Comparison of ENCODE assay signal across 20 cellular contexts in the genomic region with DNA sequence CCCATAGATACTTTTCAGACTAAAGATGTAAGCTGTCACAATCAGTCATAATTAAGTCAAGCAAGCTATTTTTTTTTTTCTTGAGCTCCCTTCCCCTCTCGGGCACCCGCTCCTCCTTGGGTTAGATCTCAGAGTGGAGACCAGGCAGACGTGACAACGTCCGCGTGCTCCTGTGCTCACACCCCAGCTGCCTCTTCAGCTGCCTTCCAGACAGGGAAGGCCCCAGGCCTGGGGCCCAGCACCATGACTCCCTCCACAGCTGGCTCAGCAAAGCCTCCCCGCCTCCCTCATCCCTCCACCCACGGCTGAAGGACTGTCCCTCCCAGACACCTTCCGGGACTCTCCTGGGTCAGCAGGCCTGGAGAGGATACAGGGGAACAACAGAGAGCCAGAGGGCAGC.
DNase-seq lines count a peak whose midpoint lies in the region; ATAC-seq and TF ChIP-seq lines count a peak whose summit lies in the region.
"Had no signal": no experiment of that assay in that cellular context is flagged by ENCODE, and none has a peak within 500 bp of the region (broad histone marks: within the 10 kb centered on the region; RNA-seq: fewer than 3 reads in every experiment).

No MANE protein-coding gene starts in this region.

- peak overlapping the region; percentile 33 for H3K27ac Mint-ChIP-seq in neural progenitor cell
- H3K27ac Mint-ChIP-seq: CD4-positive, CD25-positive, alpha-beta regulatory T cell; GM23338 had no signal

- H3K4me1 ChIP-seq in neural progenitor cell, result peaks cover 4% of the 10 kb centered on the region
- H3K4me1 ChIP-seq: A549 had no signal

- H3K9me3 ChIP-seq in neural progenitor cell (ENCODE audit: low read depth), result no peaks in the 10 kb centered on the region
- H3K9me3 ChIP-seq: A549 had no signal

- no peak overlapping the region for H3K4me3 Mint-ChIP-seq in neural progenitor cell
- H3K4me3 Mint-ChIP-seq: CD4-positive, CD25-positive, alpha-beta regulatory T cell; GM23338 had no signal

- no peak overlapping the region for H3K4me2 ChIP-seq in neural progenitor cell
- H3K4me2 ChIP-seq: A549, GM23338 had no signal

- DNase-seq in NCI-H82 (lab: John Stamatoyannopoulos, UW) (peak; percentile 60), NCI-H82 treated with DMSO at 0.1 percent for 48 hours (lab: John Stamatoyannopoulos, UW; ENCODE audit: unreplicated experiment) (no peak), RPMI8226 (peak; percentile 34), dorsolateral prefrontal cortex (peak in 1 of 10 donors; percentile 64), neural progenitor cell (ENCODE audit: low spot score) (no peak), NCI-H187 (lab: John Stamatoyannopoulos, UW) (no peak), dedifferentiated amniotic fluid mesenchymal stem cell (ENCODE audit: extremely low spot score) (no peak)
- DNase-seq: CD4-positive, CD25-positive, alpha-beta regulatory T cell; DND-41; KG1; NCI-H1092; NCI-H187 treated with DMSO at 0.1 percent for 48 hours; NCI-H526; PC-3; Right ventricle myocardium superior; SW 1271 had no signal

- no peak overlapping the region for H2AFZ ChIP-seq in neural progenitor cell (replicated peaks)
- H2AFZ ChIP-seq: GM23338 had no signal

- intact Hi-C loops in dorsolateral prefrontal cortex (cut with DNase I), result no loop called here

- H3K27me3 ChIP-seq in dorsolateral prefrontal cortex (no peaks in the 10 kb centered on the region), neural progenitor cell (no peaks in the 10 kb centered on the region)

- ATAC-seq in HG02884 (IDR thresholded peaks at IDR 0.05; ENCODE audit: unreplicated experiment), result no peak
- ATAC-seq: A549, GM23338, PC-3 had no signal

- H3K79me2 ChIP-seq in neural progenitor cell (ENCODE audit: low read depth), result no peaks in the 10 kb centered on the region

- H3K36me3 Mint-ChIP-seq in neural progenitor cell, result no peaks in the 10 kb centered on the region
- H3K36me3 Mint-ChIP-seq: CD4-positive, CD25-positive, alpha-beta regulatory T cell had no signal

- H3K9ac ChIP-seq in neural progenitor cell, result no peak overlapping the region

- H3K36me3 ChIP-seq in neural progenitor cell, result no peaks in the 10 kb centered on the region

- H3F3A ChIP-seq in neural progenitor cell (ENCODE audit: low read depth), result no peaks in the 10 kb centered on the region

- H3K27me3 Mint-ChIP-seq in neural progenitor cell (ENCODE audit: insufficient read depth, low read depth), result peaks cover 9% of the 10 kb centered on the region
- H3K27me3 Mint-ChIP-seq: CD4-positive, CD25-positive, alpha-beta regulatory T cell had no signal

- peaks cover 3% of the 10 kb centered on the region for H3K4me1 Mint-ChIP-seq in neural progenitor cell
- H3K4me1 Mint-ChIP-seq: CD4-positive, CD25-positive, alpha-beta regulatory T cell had no signal

- H3K4me3 ChIP-seq in dorsolateral prefrontal cortex, result no peak overlapping the region
- no peak overlapping the region for H3K4me3 ChIP-seq in neural progenitor cell
- H3K4me3 ChIP-seq: A549, GM23338 had no signal

- H3K9me3 Mint-ChIP-seq in neural progenitor cell, result no peaks in the 10 kb centered on the region
- H3K9me3 Mint-ChIP-seq: CD4-positive, CD25-positive, alpha-beta regulatory T cell; GM23338 had no signal

- TF ChIP-seq CTCF in dorsolateral prefrontal cortex (IDR thresholded peaks at IDR 0.05 in 54 of 56, conservative IDR thresholded peaks at IDR 0.05 in 2 of 56; ENCODE audit: low read depth in 1 of 56, partially characterized antibody in 56 of 56) (no peak), neural progenitor cell (IDR thresholded peaks at IDR 0.05) (no peak)

- peak overlapping the region in 34 of 59 donors; percentile 6 to 73 (median 30) for H3K27ac ChIP-seq in dorsolateral prefrontal cortex
- no peak overlapping the region for H3K27ac ChIP-seq in neural progenitor cell
- H3K27ac ChIP-seq: A549, HL-60 had no signal

- H4K20me1 ChIP-seq in neural progenitor cell (ENCODE audit: low read depth), result no peaks in the 10 kb centered on the region

Comparison
In these comparisons a context has a peak if more than half of its experiments do, and no peak if none do; other contexts are left out.
1. DNase-seq: peak in NCI-H82 (single experiment) and RPMI8226 (single experiment); none in NCI-H82 treated with DMSO at 0.1 percent for 48 hours (single experiment), neural progenitor cell (single experiment), NCI-H187 (0 of 2) and dedifferentiated amniotic fluid mesenchymal stem cell (single experiment).